In the genomic region with DNA sequence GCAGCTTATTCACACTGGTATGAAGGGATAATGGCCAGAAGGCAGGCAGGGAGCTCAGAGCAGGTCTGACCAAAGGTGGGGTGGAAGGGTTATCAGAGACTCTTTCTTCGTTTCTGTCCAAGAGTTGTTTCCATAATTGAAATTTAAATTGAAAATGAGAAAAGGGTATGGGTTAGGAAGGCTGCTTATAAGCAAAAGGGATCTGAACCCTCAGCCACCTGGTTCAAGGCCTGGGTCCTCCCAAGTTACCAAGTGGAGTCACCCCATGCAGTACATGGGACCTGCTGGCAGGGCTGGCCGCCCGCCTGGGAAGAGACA, we compare ENCODE assay signal across 9 cellular contexts. TPM values are rescaled to one million over a fixed set of nuclear protein-coding genes. Genes with fewer than 3 reads are reported as not detected.
DNase-seq lines count a peak whose midpoint lies in the region; ATAC-seq and TF ChIP-seq lines count a peak whose summit lies in the region.
"Had no signal": no experiment of that assay in that cellular context is flagged by ENCODE, and none has a peak within 500 bp of the region (broad histone marks: within the 10 kb centered on the region; RNA-seq: fewer than 3 reads in every experiment).

No MANE protein-coding gene starts in this region.

- intact Hi-C loops in left ventricle myocardium inferior (cut with micrococcal nuclease) = no loop called here
- intact Hi-C loops in left cardiac atrium (cut with DNase I) = no loop called here
- intact Hi-C loops in adrenal gland (cut with DNase I) = no loop called here
- intact Hi-C loops in vagina (cut with DNase I) = no loop called here

- H3K4me3 Mint-ChIP-seq in naive thymus-derived CD8-positive, alpha-beta T cell = peak overlapping the region; percentile 70 to 97 (median 88)

- no peaks in the 10 kb centered on the region for H3K9me3 Mint-ChIP-seq in naive thymus-derived CD8-positive, alpha-beta T cell

- peak overlapping the region; percentile 89 to 100 (median 97) for H3K27ac Mint-ChIP-seq in naive thymus-derived CD8-positive, alpha-beta T cell

- POLR2A ChIA-PET in naive thymus-derived CD8-positive, alpha-beta T cell (lab: Charles Lee) = interaction anchor here (36.1 to 67.4 kb wide), 3 partner anchors 3 to 66 kb away, joined by 737 to 2190 read pairs (median 2190); partner anchors contain the start of genes DPM2 and EEIG1

- peaks cover 0 to 55% (median 7%) of the 10 kb centered on the region in 3 donors for H3K36me3 Mint-ChIP-seq in naive thymus-derived CD8-positive, alpha-beta T cell

- no peak for ATAC-seq in left cardiac atrium
- ATAC-seq in naive thymus-derived CD8-positive, alpha-beta T cell = no peak
- ATAC-seq in GM19452 (IDR thresholded peaks at IDR 0.05; ENCODE audit: unreplicated experiment) = no peak

- no peak overlapping the region for H3K4me3 ChIP-seq in left ventricle myocardium inferior
- no peak overlapping the region for H3K4me3 ChIP-seq in adrenal gland
- no peak overlapping the region for H3K4me3 ChIP-seq in vagina

- DNase-seq in left ventricle myocardium inferior (no peak), left cardiac atrium (no peak), adrenal gland (peak in 5 of 7 donors; percentile 72 to 84 (median 77)), vagina (ENCODE audit: extremely low spot score in 2 of 2) (no peak), iPS-NIHi7 (ENCODE audit: extremely low spot score) (no peak)
- DNase-seq in naive thymus-derived CD8-positive, alpha-beta T cell = no peak
- no peak for DNase-seq in stimulated activated naive CD4-positive, alpha-beta T cell treated with Interleukin-2 at 50 U/mL for 16 hours (lab: John Stamatoyannopoulos, UW)
- DNase-seq: effector CD8-positive, alpha-beta T cell had no signal

- 23 to 53% (median 33%) methylated on average over 2 to 3 of the region's 3 CpGs for WGBS in adrenal gland, 4 donors

- H3K36me3 ChIP-seq in left ventricle myocardium inferior (no peaks in the 10 kb centered on the region), adrenal gland (replicated peaks in 1 of 2) (no peaks in the 10 kb centered on the region), vagina (no peaks in the 10 kb centered on the region)

- H3K27ac ChIP-seq in left ventricle myocardium inferior (replicated peaks) = peak overlapping the region; percentile 91
- peak overlapping the region; percentile 57 to 95 (median 91) for H3K27ac ChIP-seq in adrenal gland
- peak overlapping the region; percentile 96 for H3K27ac ChIP-seq in vagina

- peaks cover 70 to 99% (median 96%) of the 10 kb centered on the region in 4 donors for H3K4me1 Mint-ChIP-seq in naive thymus-derived CD8-positive, alpha-beta T cell

- TF ChIP-seq CTCF in left ventricle myocardium inferior (IDR thresholded peaks at IDR 0.05; ENCODE audit: borderline replicate concordance) (no peak), adrenal gland (IDR thresholded peaks at IDR 0.05) (no peak), vagina (IDR thresholded peaks at IDR 0.05) (no peak)

- H3K9me3 ChIP-seq in left ventricle myocardium inferior (replicated peaks) = no peaks in the 10 kb centered on the region
- H3K9me3 ChIP-seq in adrenal gland (replicated peaks in 1 of 3) = no peaks in the 10 kb centered on the region
- H3K9me3 ChIP-seq in vagina = no peaks in the 10 kb centered on the region

- no peaks in the 10 kb centered on the region for H3K27me3 Mint-ChIP-seq in naive thymus-derived CD8-positive, alpha-beta T cell

- H3K27me3 ChIP-seq in left ventricle myocardium inferior (ENCODE audit: low read depth) (no peaks in the 10 kb centered on the region), adrenal gland (no peaks in the 10 kb centered on the region), vagina (no peaks in the 10 kb centered on the region)

- TF ChIP-seq POLR2A in adrenal gland (IDR thresholded peaks at IDR 0.05) = no peak
- TF ChIP-seq POLR2A in vagina (IDR thresholded peaks at IDR 0.05) = no peak

- H3K4me1 ChIP-seq in left ventricle myocardium inferior (peaks cover 76% of the 10 kb centered on the region), adrenal gland (replicated peaks in 1 of 2) (peaks cover 71 to 83% of the 10 kb centered on the region in 2 donors), vagina (peaks cover 91% of the 10 kb centered on the region)

RNA-seq across cellular contexts. Expression of gene EEIG1, which starts 17.8 kb away (rescaled TPM):
- 20.7 TPM for total RNA-seq in left ventricle myocardium inferior
- total RNA-seq in left cardiac atrium = 10 to 100 TPM; 24.9 to 27.3 TPM
- total RNA-seq in adrenal gland = 100 to 1,000 TPM in 2 of 8 donors, 10 to 100 TPM in 6; 35.6 to 179 (median 72.0) TPM
- polyA plus RNA-seq in adrenal gland = 10 to 100 TPM; 24.5 to 49.5 (median 32.6) TPM
- 100 to 1,000 TPM; 564 to 631 TPM for total RNA-seq in naive thymus-derived CD8-positive, alpha-beta T cell
- 100 to 1,000 TPM; 134 to 318 (median 149) TPM for polyA plus RNA-seq in naive thymus-derived CD8-positive, alpha-beta T cell
- 30.9 TPM for total RNA-seq in vagina

RNA-seq across cellular contexts. Expression of gene DPM2, which starts 25.3 kb away (rescaled TPM):
- total RNA-seq in left ventricle myocardium inferior (14.0 TPM), left cardiac atrium (10 to 100 TPM; 14.7 to 18.3 TPM), adrenal gland (10 to 100 TPM; 18.4 to 46.8 (median 31.4) TPM), vagina (17.7 TPM)
- polyA plus RNA-seq in adrenal gland = 10 to 100 TPM; 32.9 to 36.5 (median 35.6) TPM
- total RNA-seq in naive thymus-derived CD8-positive, alpha-beta T cell = 10 to 100 TPM; 71.1 to 74.6 TPM
- 10 to 100 TPM; 28.5 to 34.7 (median 34.2) TPM for polyA plus RNA-seq in naive thymus-derived CD8-positive, alpha-beta T cell

RNA-seq across cellular contexts. Expression of gene PIP5KL1, which starts 32.4 kb away (rescaled TPM):
- total RNA-seq in left ventricle myocardium inferior (0.85 TPM), left cardiac atrium (under 1 TPM; 0.50 to 0.99 TPM), adrenal gland (1 to 10 TPM in 2 of 8 donors, under 1 TPM in 3, not detected in 3; 0.19 to 2.3 (median 0.83) TPM), vagina (10.3 TPM)
- 1 to 10 TPM in 1 of 3 donors, under 1 TPM in 2; 0.22 to 1.5 (median 0.54) TPM for polyA plus RNA-seq in adrenal gland
- total RNA-seq in naive thymus-derived CD8-positive, alpha-beta T cell = 1 to 10 TPM; 1.8 to 2.0 TPM
- polyA plus RNA-seq in naive thymus-derived CD8-positive, alpha-beta T cell = under 1 TPM in 2 of 3 donors, not detected in 1; 0.28 to 0.46 TPM

RNA-seq across cellular contexts. Expression of gene ST6GALNAC4, which starts 46.2 kb away (rescaled TPM):
- total RNA-seq in left ventricle myocardium inferior = 31.3 TPM
- total RNA-seq in left cardiac atrium = 10 to 100 TPM; 35.8 to 49.9 TPM
- total RNA-seq in adrenal gland = 10 to 100 TPM in 7 of 8 donors, 1 to 10 TPM in 1; 8.7 to 65.7 (median 24.7) TPM
- 1 to 10 TPM; 5.3 to 9.2 (median 8.6) TPM for polyA plus RNA-seq in adrenal gland
- total RNA-seq in naive thymus-derived CD8-positive, alpha-beta T cell = 10 to 100 TPM; 47.0 to 47.5 TPM
- 10 to 100 TPM; 19.8 to 34.4 (median 22.1) TPM for polyA plus RNA-seq in naive thymus-derived CD8-positive, alpha-beta T cell
- 33.1 TPM for total RNA-seq in vagina

Comparison
In these comparisons a context has a peak if more than half of its experiments do, and no peak if none do; other contexts are left out.
1. DNase-seq: peak in adrenal gland (5 of 7); none in left ventricle myocardium inferior (single experiment), left cardiac atrium (single experiment), naive thymus-derived CD8-positive, alpha-beta T cell (0 of 10), vagina (0 of 2), iPS-NIHi7 (single experiment) and stimulated activated naive CD4-positive, alpha-beta T cell treated with Interleukin-2 at 50 U/mL for 16 hours (single experiment).
2. Peak in every context shown above with its lines, with median percentiles within 50 percentile points of each other: H3K27ac ChIP-seq.